1 cellular context compared by ENCODE assay signal in the genomic region with DNA sequence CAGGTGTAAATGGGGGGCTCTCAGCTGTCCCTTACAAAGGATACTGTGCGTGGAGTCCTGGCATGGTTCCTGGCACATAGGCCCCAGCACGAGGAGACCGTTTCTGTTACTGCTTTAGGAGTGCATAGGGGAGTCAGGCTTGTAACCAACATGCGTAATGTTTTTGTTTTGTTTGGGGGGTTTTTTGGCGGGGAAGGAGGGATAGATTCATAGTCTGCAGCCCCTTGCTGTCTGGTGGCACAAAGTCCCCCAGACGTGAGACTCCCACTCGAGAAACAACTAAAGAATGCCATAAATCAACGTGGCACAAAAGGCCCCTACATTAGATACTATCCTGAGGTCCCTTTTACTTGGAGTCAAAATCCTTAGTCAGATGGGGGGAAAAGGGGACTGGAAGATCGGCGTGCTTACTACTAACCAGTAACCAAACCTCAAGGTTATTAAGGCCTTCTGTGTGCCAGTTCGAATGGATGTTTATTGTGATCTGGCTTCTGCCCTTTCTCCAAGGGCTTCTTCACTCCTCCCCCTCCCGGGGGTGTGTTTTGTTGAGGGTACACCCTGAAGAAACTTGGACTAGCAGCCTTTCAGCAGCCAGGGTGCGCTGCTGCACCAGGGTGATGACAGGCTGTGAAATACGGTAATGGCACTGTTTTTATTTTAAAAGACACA.
TF ChIP-seq lines count a peak whose summit lies in the region.

No MANE protein-coding gene starts in this region.

TF ChIP-seq in HepG2, 621 proteins besides CTCF, POLR2A, EP300 and RAD21 (continued from another document and continues in another):
- TF ChIP-seq, protein P1, sequence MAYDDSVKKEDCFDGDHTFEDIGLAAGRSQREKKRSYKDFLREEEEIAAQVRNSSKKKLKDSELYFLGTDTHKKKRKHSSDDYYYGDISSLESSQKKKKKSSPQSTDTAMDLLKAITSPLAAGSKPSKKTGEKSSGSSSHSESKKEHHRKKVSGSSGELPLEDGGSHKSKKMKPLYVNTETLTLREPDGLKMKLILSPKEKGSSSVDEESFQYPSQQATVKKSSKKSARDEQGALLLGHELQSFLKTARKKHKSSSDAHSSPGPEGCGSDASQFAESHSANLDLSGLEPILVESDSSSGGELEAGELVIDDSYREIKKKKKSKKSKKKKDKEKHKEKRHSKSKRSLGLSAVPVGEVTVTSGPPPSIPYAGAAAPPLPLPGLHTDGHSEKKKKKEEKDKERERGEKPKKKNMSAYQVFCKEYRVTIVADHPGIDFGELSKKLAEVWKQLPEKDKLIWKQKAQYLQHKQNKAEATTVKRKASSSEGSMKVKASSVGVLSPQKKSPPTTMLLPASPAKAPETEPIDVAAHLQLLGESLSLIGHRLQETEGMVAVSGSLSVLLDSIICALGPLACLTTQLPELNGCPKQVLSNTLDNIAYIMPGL (CRISPR knock-in tag; IDR thresholded peaks at IDR 0.05; ENCODE audit: borderline replicate concordance in 1 of 2, low read depth in 1 of 2), result peak in 1 of 2 experiments; percentile 75; a peak in 2 of 4 replicates
- TF ChIP-seq RXRB (CRISPR knock-in tag; IDR thresholded peaks at IDR 0.05; ENCODE audit: borderline replicate concordance), result peak; percentile 57; the same call in 1 of the 2 replicates
- peak; percentile 75 for TF ChIP-seq KAT8 (CRISPR knock-in tag; IDR thresholded peaks at IDR 0.05)
- peak; percentile 73 for TF ChIP-seq SAP130 (CRISPR knock-in tag; IDR thresholded peaks at IDR 0.05; ENCODE audit: low read depth)
- TF ChIP-seq, protein P2, sequence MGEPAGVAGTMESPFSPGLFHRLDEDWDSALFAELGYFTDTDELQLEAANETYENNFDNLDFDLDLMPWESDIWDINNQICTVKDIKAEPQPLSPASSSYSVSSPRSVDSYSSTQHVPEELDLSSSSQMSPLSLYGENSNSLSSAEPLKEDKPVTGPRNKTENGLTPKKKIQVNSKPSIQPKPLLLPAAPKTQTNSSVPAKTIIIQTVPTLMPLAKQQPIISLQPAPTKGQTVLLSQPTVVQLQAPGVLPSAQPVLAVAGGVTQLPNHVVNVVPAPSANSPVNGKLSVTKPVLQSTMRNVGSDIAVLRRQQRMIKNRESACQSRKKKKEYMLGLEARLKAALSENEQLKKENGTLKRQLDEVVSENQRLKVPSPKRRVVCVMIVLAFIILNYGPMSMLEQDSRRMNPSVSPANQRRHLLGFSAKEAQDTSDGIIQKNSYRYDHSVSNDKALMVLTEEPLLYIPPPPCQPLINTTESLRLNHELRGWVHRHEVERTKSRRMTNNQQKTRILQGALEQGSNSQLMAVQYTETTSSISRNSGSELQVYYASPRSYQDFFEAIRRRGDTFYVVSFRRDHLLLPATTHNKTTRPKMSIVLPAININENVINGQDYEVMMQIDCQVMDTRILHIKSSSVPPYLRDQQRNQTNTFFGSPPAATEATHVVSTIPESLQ (CRISPR knock-in tag; conservative IDR thresholded peaks at IDR 0.05), result 0 out of 2 replicates have a peak, but pooled peaks have one; percentile 42
- peak; percentile 39 for TF ChIP-seq HDAC2 (CRISPR knock-in tag; IDR thresholded peaks at IDR 0.05)
- TF ChIP-seq THAP11 (CRISPR knock-in tag; IDR thresholded peaks at IDR 0.05), result peak; percentile 48
- TF ChIP-seq ZFP37 (CRISPR knock-in tag; IDR thresholded peaks at IDR 0.05; ENCODE audit: borderline replicate concordance), result no peak
- no peak for TF ChIP-seq ZNF224 (CRISPR knock-in tag; IDR thresholded peaks at IDR 0.05)
- TF ChIP-seq, protein P3, sequence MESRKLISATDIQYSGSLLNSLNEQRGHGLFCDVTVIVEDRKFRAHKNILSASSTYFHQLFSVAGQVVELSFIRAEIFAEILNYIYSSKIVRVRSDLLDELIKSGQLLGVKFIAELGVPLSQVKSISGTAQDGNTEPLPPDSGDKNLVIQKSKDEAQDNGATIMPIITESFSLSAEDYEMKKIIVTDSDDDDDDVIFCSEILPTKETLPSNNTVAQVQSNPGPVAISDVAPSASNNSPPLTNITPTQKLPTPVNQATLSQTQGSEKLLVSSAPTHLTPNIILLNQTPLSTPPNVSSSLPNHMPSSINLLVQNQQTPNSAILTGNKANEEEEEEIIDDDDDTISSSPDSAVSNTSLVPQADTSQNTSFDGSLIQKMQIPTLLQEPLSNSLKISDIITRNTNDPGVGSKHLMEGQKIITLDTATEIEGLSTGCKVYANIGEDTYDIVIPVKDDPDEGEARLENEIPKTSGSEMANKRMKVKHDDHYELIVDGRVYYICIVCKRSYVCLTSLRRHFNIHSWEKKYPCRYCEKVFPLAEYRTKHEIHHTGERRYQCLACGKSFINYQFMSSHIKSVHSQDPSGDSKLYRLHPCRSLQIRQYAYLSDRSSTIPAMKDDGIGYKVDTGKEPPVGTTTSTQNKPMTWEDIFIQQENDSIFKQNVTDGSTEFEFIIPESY (CRISPR knock-in tag; IDR thresholded peaks at IDR 0.05), result 0 out of 2 replicates have a peak, but pooled peaks have one; percentile 24
- no peak for TF ChIP-seq NFIB (CRISPR knock-in tag; IDR thresholded peaks at IDR 0.05; ENCODE audit: borderline replicate concordance)
- no peak for TF ChIP-seq PPARG (CRISPR knock-in tag; conservative IDR thresholded peaks at IDR 0.05)
- no peak for TF ChIP-seq HHEX (CRISPR knock-in tag; IDR thresholded peaks at IDR 0.05)
- peak; percentile 79; the same call in 1 of the 2 replicates for TF ChIP-seq GATAD1 (CRISPR knock-in tag; IDR thresholded peaks at IDR 0.05)
- no peak for TF ChIP-seq ZBTB1 (CRISPR knock-in tag; IDR thresholded peaks at IDR 0.05; ENCODE audit: borderline replicate concordance)
- TF ChIP-seq KMT2B (CRISPR knock-in tag; IDR thresholded peaks at IDR 0.05), result 0 out of 2 replicates have a peak, but pooled peaks have one; percentile 32
- TF ChIP-seq, protein P4, sequence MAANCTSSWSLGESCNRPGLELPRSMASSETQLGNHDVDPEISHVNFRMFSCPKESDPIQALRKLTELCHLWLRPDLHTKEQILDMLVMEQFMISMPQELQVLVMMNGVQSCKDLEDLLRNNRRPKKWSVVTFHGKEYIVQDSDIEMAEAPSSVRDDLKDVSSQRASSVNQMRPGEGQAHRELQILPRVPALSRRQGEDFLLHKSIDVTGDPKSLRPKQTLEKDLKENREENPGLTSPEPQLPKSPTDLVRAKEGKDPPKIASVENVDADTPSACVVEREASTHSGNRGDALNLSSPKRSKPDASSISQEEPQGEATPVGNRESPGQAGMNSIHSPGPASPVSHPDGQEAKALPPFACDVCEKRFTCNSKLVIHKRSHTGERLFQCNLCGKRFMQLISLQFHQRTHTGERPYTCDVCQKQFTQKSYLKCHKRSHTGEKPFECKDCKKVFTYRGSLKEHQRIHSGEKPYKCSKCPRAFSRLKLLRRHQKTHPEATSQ (CRISPR knock-in tag; IDR thresholded peaks at IDR 0.05; ENCODE audit: borderline replicate concordance), result no peak
- 0 out of 2 replicates have a peak, but pooled peaks have one; percentile 6 for TF ChIP-seq HNF4A (CRISPR knock-in tag; IDR thresholded peaks at IDR 0.05)
- no peak for TF ChIP-seq ZNF563 (CRISPR knock-in tag; IDR thresholded peaks at IDR 0.05)
- TF ChIP-seq SOX13 (IDR thresholded peaks at IDR 0.05), result no peak
- TF ChIP-seq SOX13 (CRISPR knock-in tag; conservative IDR thresholded peaks at IDR 0.05 in 1 of 2, IDR thresholded peaks at IDR 0.05 in 1 of 2), result peak in 1 of 2 experiments; percentile 61; a peak in 2 of 4 replicates
- TF ChIP-seq ZNF414 (CRISPR knock-in tag; IDR thresholded peaks at IDR 0.05), result no peak
- TF ChIP-seq ZFP90 (CRISPR knock-in tag; IDR thresholded peaks at IDR 0.05; ENCODE audit: borderline replicate concordance), result no peak
- no peak for TF ChIP-seq ZFP62 (CRISPR knock-in tag; IDR thresholded peaks at IDR 0.05)
- no peak for TF ChIP-seq ZNF589 (CRISPR knock-in tag; conservative IDR thresholded peaks at IDR 0.05)
- TF ChIP-seq SNAPC4 (CRISPR knock-in tag; IDR thresholded peaks at IDR 0.05), result no peak
- no peak for TF ChIP-seq TBX2 (CRISPR knock-in tag; IDR thresholded peaks at IDR 0.05; ENCODE audit: borderline replicate concordance)
- peak; percentile 71; the same call in 1 of the 2 replicates for TF ChIP-seq SIN3A (IDR thresholded peaks at IDR 0.05; ENCODE audit: borderline replicate concordance, low read depth, low read length)
- TF ChIP-seq, protein P5, sequence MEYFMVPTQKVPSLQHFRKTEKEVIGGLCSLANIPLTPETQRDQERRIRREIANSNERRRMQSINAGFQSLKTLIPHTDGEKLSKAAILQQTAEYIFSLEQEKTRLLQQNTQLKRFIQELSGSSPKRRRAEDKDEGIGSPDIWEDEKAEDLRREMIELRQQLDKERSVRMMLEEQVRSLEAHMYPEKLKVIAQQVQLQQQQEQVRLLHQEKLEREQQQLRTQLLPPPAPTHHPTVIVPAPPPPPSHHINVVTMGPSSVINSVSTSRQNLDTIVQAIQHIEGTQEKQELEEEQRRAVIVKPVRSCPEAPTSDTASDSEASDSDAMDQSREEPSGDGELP (IDR thresholded peaks at IDR 0.05; ENCODE audit: borderline replicate concordance, low read depth), result no peak
- TF ChIP-seq ZBTB2 (CRISPR knock-in tag; IDR thresholded peaks at IDR 0.05; ENCODE audit: low read depth), result no peak
- no peak for TF ChIP-seq ZSCAN30 (CRISPR knock-in tag; IDR thresholded peaks at IDR 0.05)
- TF ChIP-seq ZKSCAN8 (CRISPR knock-in tag; IDR thresholded peaks at IDR 0.05; ENCODE audit: borderline replicate concordance), result 0 out of 2 replicates have a peak, but pooled peaks have one; percentile 36
- TF ChIP-seq HMG20A (CRISPR knock-in tag; IDR thresholded peaks at IDR 0.05; ENCODE audit: borderline replicate concordance), result peak; percentile 22; the same call in 1 of the 2 replicates
- TF ChIP-seq, protein P6, sequence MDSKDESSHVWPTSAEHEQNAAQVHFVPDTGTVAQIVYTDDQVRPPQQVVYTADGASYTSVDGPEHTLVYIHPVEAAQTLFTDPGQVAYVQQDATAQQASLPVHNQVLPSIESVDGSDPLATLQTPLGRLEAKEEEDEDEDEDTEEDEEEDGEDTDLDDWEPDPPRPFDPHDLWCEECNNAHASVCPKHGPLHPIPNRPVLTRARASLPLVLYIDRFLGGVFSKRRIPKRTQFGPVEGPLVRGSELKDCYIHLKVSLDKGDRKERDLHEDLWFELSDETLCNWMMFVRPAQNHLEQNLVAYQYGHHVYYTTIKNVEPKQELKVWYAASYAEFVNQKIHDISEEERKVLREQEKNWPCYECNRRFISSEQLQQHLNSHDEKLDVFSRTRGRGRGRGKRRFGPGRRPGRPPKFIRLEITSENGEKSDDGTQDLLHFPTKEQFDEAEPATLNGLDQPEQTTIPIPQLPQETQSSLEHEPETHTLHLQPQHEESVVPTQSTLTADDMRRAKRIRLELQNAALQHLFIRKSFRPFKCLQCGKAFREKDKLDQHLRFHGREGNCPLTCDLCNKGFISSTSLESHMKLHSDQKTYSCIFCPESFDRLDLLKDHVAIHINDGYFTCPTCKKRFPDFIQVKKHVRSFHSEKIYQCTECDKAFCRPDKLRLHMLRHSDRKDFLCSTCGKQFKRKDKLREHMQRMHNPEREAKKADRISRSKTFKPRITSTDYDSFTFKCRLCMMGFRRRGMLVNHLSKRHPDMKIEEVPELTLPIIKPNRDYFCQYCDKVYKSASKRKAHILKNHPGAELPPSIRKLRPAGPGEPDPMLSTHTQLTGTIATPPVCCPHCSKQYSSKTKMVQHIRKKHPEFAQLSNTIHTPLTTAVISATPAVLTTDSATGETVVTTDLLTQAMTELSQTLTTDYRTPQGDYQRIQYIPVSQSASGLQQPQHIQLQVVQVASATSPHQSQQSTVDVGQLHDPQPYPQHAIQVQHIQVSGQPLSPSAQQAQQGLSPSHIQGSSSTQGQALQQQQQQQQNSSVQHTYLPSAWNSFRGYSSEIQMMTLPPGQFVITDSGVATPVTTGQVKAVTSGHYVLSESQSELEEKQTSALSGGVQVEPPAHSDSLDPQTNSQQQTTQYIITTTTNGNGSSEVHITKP (CRISPR knock-in tag; IDR thresholded peaks at IDR 0.05; ENCODE audit: low read depth), result peak; percentile 59; the same call in 1 of the 2 replicates
- no peak for TF ChIP-seq ZSCAN21 (CRISPR knock-in tag; IDR thresholded peaks at IDR 0.05; ENCODE audit: borderline replicate concordance)
- TF ChIP-seq SMC3 (IDR thresholded peaks at IDR 0.05; ENCODE audit: low read length), result peak; percentile 94
